ENCODE assay signal across 20 cellular contexts in the genomic region with DNA sequence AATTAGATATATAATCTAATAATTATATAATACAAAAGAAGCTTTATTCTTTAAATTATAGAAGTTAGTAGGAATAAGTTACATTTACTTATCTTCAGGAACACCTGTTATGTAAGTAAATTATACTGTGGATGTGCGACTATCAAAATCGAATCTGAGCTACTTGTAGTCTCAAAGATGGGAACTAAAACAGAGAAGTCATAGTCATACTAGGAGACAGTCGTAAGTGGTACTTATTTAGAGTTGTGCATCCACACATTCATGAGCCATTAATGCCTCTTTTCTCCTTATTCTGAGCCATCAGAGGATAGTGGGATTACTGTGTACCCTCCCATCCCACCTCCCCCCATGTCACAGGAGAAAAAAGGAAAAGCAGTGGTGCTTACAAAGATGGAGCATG.
A peak's percentile ranks its signal among the peaks of the same experiment; 100 is the strongest.
DNase-seq lines count a peak whose midpoint lies in the region; ATAC-seq and TF ChIP-seq lines count a peak whose summit lies in the region.
"Had no signal": no experiment of that assay in that cellular context is flagged by ENCODE, and none has a peak within 500 bp of the region (broad histone marks: within the 10 kb centered on the region; RNA-seq: fewer than 3 reads in every experiment).

No MANE protein-coding gene starts in this region.

- H4K20me1 ChIP-seq in OCI-LY3 (ENCODE audit: insufficient read depth, low read length), result no peaks in the 10 kb centered on the region

- H3K4me3 ChIP-seq in GM12865 (ENCODE audit: low read depth, low read length), result no peak overlapping the region
- peak overlapping the region; percentile 50 for H3K4me3 ChIP-seq in OCI-LY3 (ENCODE audit: low read length)
- H3K4me3 ChIP-seq in aorta (ENCODE audit: low read length in 2 of 2), result no peak overlapping the region
- H3K4me3 ChIP-seq: SJSA1 had no signal

- H3K27me3 ChIP-seq in OCI-LY3 (ENCODE audit: low read depth, low read length) (0 out of 2 replicates have a peak, but pooled peaks cover 9% of the 10 kb centered on the region), aorta (ENCODE audit: control insufficient read depth in 1 of 2, insufficient read depth in 2 of 2, low read length in 1 of 2) (no peaks in the 10 kb centered on the region)
- H3K27me3 ChIP-seq: SJSA1 had no signal

- ATAC-seq in HG03565 (IDR thresholded peaks at IDR 0.05; ENCODE audit: unreplicated experiment), result peak; percentile 41
- no peak for ATAC-seq in aorta (ENCODE audit: low FRiP score)
- no peak for ATAC-seq in HG03095 (IDR thresholded peaks at IDR 0.05; ENCODE audit: unreplicated experiment)
- ATAC-seq: HCT116, HepG2, Right ventricle myocardium inferior had no signal

- peak overlapping the region; percentile 78 for H3K4me2 ChIP-seq in OCI-LY3 (ENCODE audit: low read length)

- H3K36me3 ChIP-seq in OCI-LY3 (replicated peaks; ENCODE audit: low read depth, low read length) (no peaks in the 10 kb centered on the region), aorta (ENCODE audit: control insufficient read depth in 1 of 2, insufficient read depth in 2 of 2, low read length in 1 of 2) (no peaks in the 10 kb centered on the region)
- H3K36me3 ChIP-seq: SJSA1 had no signal

- peak overlapping the region; percentile 37; the same call in 1 of the 2 replicates for H3K9ac ChIP-seq in OCI-LY3 (ENCODE audit: low read length)

- WGBS in aorta, 2 donors, result 81 to 83% methylated on average over 3 of the region's 3 CpGs

- H2AFZ ChIP-seq in OCI-LY3 (ENCODE audit: low read depth, low read length), result no peak overlapping the region

- no peak for TF ChIP-seq CTCF in GM12865 (IDR thresholded peaks at IDR 0.05; ENCODE audit: insufficient read depth, low read depth, low read length, missing control alignments)
- no peak for TF ChIP-seq CTCF in OCI-LY3 (IDR thresholded peaks at IDR 0.05; ENCODE audit: low read depth, low read length)

- intact Hi-C loops in aorta (cut with DNase I), result no loop called here

- peak; percentile 2 for DNase-seq in GM12865 (ENCODE audit: low read depth)
- peak; percentile 32 for DNase-seq in pons (ENCODE audit: low spot score)
- DNase-seq in NCI-H1694 treated with DMSO at 0.1 percent for 48 hours (lab: John Stamatoyannopoulos, UW), result no peak
- no peak for DNase-seq in aorta
- DNase-seq: Caco-2; CD4-positive, CD25-positive, alpha-beta regulatory T cell; DND-41; KBM-7; NCI-H1417; NCI-H187; NCI-H510A; OCI-M1 had no signal

- H3K9me3 ChIP-seq in OCI-LY3 (ENCODE audit: insufficient read depth, low read length), result no peaks in the 10 kb centered on the region
- H3K9me3 ChIP-seq in aorta (ENCODE audit: control insufficient read depth, low read length), result no peaks in the 10 kb centered on the region
- H3K9me3 ChIP-seq: Caco-2, SJSA1 had no signal

- H3K27ac ChIP-seq in OCI-LY3 (ENCODE audit: low read length), result peak overlapping the region; percentile 45
- no peak overlapping the region for H3K27ac ChIP-seq in aorta (ENCODE audit: low read depth in 1 of 2, low read length in 2 of 2)
- H3K27ac ChIP-seq: HL-60, SJSA1 had no signal

- H3K4me1 ChIP-seq in OCI-LY3 (ENCODE audit: low read length), result peaks cover 43% of the 10 kb centered on the region
- no peaks in the 10 kb centered on the region for H3K4me1 ChIP-seq in aorta (ENCODE audit: control insufficient read depth in 1 of 2, insufficient read depth in 2 of 2, low read length in 2 of 2)
- H3K4me1 ChIP-seq: Caco-2, SJSA1 had no signal

- H3K79me2 ChIP-seq in OCI-LY3 (ENCODE audit: low read length), result no peaks in the 10 kb centered on the region

Comparison
In these comparisons a context has a peak if more than half of its experiments do, and no peak if none do; other contexts are left out.
1. DNase-seq: peak in GM12865 (single experiment) and pons (single experiment); none in NCI-H1694 treated with DMSO at 0.1 percent for 48 hours (single experiment) and aorta (0 of 2).